ENCODE assay signal across 21 cellular contexts in genomic region chr1:159928491-159929050, GRCh38. TPM values are rescaled to one million over a fixed set of nuclear protein-coding genes. Genes with fewer than 3 reads are reported as not detected.
DNase-seq lines count a peak whose midpoint lies in the region; ATAC-seq, FAIRE-seq and TF ChIP-seq lines count a peak whose summit lies in the region.
"Had no signal": no experiment of that assay in that cellular context is flagged by ENCODE, and none has a peak within 500 bp of the region (broad histone marks: within the 10 kb centered on the region; RNA-seq: fewer than 3 reads in every experiment).

No MANE protein-coding gene starts in this region.

- H3K4me3 ChIP-seq in keratinocyte (ENCODE audit: control insufficient read depth in 2 of 3, extremely low read depth in 1 of 3, insufficient read depth in 2 of 3, low read depth in 1 of 3, low read length in 3 of 3) = peak overlapping the region in 1 of 3 experiments; percentile 28
- H3K4me3 ChIP-seq in skin epidermis = peak overlapping the region in 1 of 7 experiments; percentile 15
- no peak overlapping the region for H3K4me3 ChIP-seq in foreskin fibroblast (ENCODE audit: low read depth in 1 of 2, low read length in 2 of 2)
- H3K4me3 ChIP-seq: BLaER1 had no signal

- CTCF ChIA-PET in RWPE1 (lab: Yijun Ruan, JAX) = interaction anchor here (0.7 to 2.0 kb wide), 3 partner anchors 78 to 756 kb away, joined by 3 to 11 read pairs (median 6); no protein-coding TSS in a partner anchor
- CTCF ChIA-PET in CD4-positive, alpha-beta T cell (lab: Charles Lee) = no interaction called here

- H2AFZ ChIP-seq in keratinocyte (ENCODE audit: control insufficient read depth, low read length) = no peak overlapping the region

- no peaks in the 10 kb centered on the region for H3K27me3 ChIP-seq in keratinocyte (ENCODE audit: control insufficient read depth, extremely low read depth, insufficient read depth, low read length)
- H3K27me3 ChIP-seq in CD4-positive, alpha-beta T cell (ENCODE audit: control insufficient read depth, insufficient read depth, low read length) = no peaks in the 10 kb centered on the region
- H3K27me3 ChIP-seq: BLaER1 had no signal

- H3K27ac Mint-ChIP-seq in CD4-positive, alpha-beta T cell = no peak overlapping the region
- H3K27ac Mint-ChIP-seq: CD8-positive, alpha-beta memory T cell had no signal

- peaks cover 22% of the 10 kb centered on the region for H3K4me1 Mint-ChIP-seq in CD4-positive, alpha-beta T cell (ENCODE audit: low read depth)

- H3K9me3 ChIP-seq in keratinocyte (ENCODE audit: control insufficient read depth, low read depth, low read length) = no peaks in the 10 kb centered on the region
- H3K9me3 ChIP-seq in CD4-positive, alpha-beta T cell (ENCODE audit: control insufficient read depth, low read length) = no peaks in the 10 kb centered on the region
- H3K9me3 ChIP-seq: BLaER1 had no signal

- TF ChIP-seq CTCF in D721Med (IDR thresholded peaks at IDR 0.05; ENCODE audit: insufficient read depth, missing control alignments) = no peak
- no peak for TF ChIP-seq CTCF in RWPE1 (conservative IDR thresholded peaks at IDR 0.05; ENCODE audit: low read depth)
- no peak for TF ChIP-seq CTCF in keratinocyte (optimal IDR thresholded peaks at IDR 0.05 in 1 of 3, IDR thresholded peaks at IDR 0.05 in 1 of 3, conservative IDR thresholded peaks at IDR 0.05 in 1 of 3; ENCODE audit: extremely low read depth in 1 of 3, insufficient read depth in 2 of 3, low read length in 3 of 3)
- TF ChIP-seq CTCF in foreskin fibroblast (IDR thresholded peaks at IDR 0.05; ENCODE audit: low read depth, low read length) = no peak
- TF ChIP-seq CTCF in CD4-positive, alpha-beta T cell (IDR thresholded peaks at IDR 0.05) = no peak

- no peak for ATAC-seq in CD4-positive, alpha-beta T cell (ENCODE audit: poor library complexity)

- H3K36me3 Mint-ChIP-seq in CD4-positive, alpha-beta T cell (ENCODE audit: low read depth) = peaks cover 20% of the 10 kb centered on the region

- dilution Hi-C loops in keratinocyte (cut with MboI; ENCODE audit: extremely low pct_ligation_motif_present, low sequenced_read_pairs) = no loop called here

- H3K27ac ChIP-seq in RWPE1 = peak overlapping the region; percentile 60
- peak overlapping the region; percentile 16 for H3K27ac ChIP-seq in keratinocyte (ENCODE audit: control insufficient read depth, insufficient read depth, low read length)
- peak overlapping the region in 14 of 21 experiments; percentile 1 to 75 (median 34) for H3K27ac ChIP-seq in skin epidermis
- no peak overlapping the region for H3K27ac ChIP-seq in CD4-positive, alpha-beta T cell (ENCODE audit: low read depth, low read length)
- H3K27ac ChIP-seq: BLaER1 had no signal

- intact Hi-C loops in CD4-positive, alpha-beta T cell (cut with DNase I, micrococcal nuclease) = loop anchor here (5.0 to 10.0 kb wide), 5 partner anchors 74 to 356 kb away; partner anchors contain the start of genes DUSP23 (in 1 of the 2), IGSF8 (in 1 of the 2), PEX19 (in 1 of the 2) and PIGM (in 1 of the 2)

- H3K79me2 ChIP-seq in keratinocyte (ENCODE audit: control insufficient read depth, insufficient read depth, low read length) = peaks cover 13% of the 10 kb centered on the region

- H3K27me3 Mint-ChIP-seq in CD4-positive, alpha-beta T cell = no peaks in the 10 kb centered on the region

- peaks cover 10 to 13% of the 10 kb centered on the region in 2 experiments for H3K36me3 ChIP-seq in keratinocyte (ENCODE audit: control insufficient read depth in 2 of 2, extremely low read depth in 1 of 2, insufficient read depth in 2 of 2, low read length in 2 of 2)

- peak overlapping the region; percentile 5 for H3K9ac ChIP-seq in keratinocyte (ENCODE audit: control insufficient read depth, extremely low read depth, insufficient read depth, low read length)
- H3K9ac ChIP-seq: BLaER1 had no signal

- H3K9me3 Mint-ChIP-seq in CD4-positive, alpha-beta T cell = no peaks in the 10 kb centered on the region

- FAIRE-seq in D721Med (lab: Jason Lieb, UNC) = no peak
- FAIRE-seq in keratinocyte (lab: Jason Lieb, UNC) = no peak
- FAIRE-seq: A204.1 had no signal

- POLR2A ChIA-PET in RWPE1 (lab: Yijun Ruan, JAX; ENCODE audit: low non-redundant PET) = no interaction called here
- POLR2A ChIA-PET in CD4-positive, alpha-beta T cell (lab: Charles Lee) = no interaction called here

- H3K4me2 ChIP-seq in keratinocyte (ENCODE audit: control insufficient read depth, extremely low read depth, insufficient read depth, low read depth, low read length) = peak overlapping the region; percentile 50
- H3K4me2 ChIP-seq: BLaER1 had no signal

- H3K9me1 ChIP-seq in keratinocyte (ENCODE audit: control insufficient read depth, extremely low read depth, insufficient read depth, low read length) = no peaks in the 10 kb centered on the region

- H3K4me1 ChIP-seq in keratinocyte (ENCODE audit: control insufficient read depth, extremely low read depth, insufficient read depth, low read length) = peaks cover 35% of the 10 kb centered on the region

- DNase-seq in D721Med (ENCODE audit: insufficient read length, low spot score) (peak; percentile 14), RWPE1 (ENCODE audit: low spot score) (no peak), keratinocyte (ENCODE audit: low read depth, low spot score) (no peak), foreskin fibroblast (no peak), RPMI8226 (no peak)
- DNase-seq in CD4-positive, alpha-beta T cell = no peak
- DNase-seq: CD8-positive, alpha-beta memory T cell; DMS 273 treated with DMSO at 0.1 percent for 48 hours; GOT3; NCI-H1417; NCI-H187 treated with DMSO at 0.1 percent for 48 hours; NCI-H446; NK-92 treated with Interleukin-12 subunit alpha and Interleukin-12 subunit beta, amount 100 ng/mL, for 24 hours had no signal

- H4K20me1 ChIP-seq in keratinocyte (ENCODE audit: control insufficient read depth, extremely low read depth, insufficient read depth, low read length) = no peaks in the 10 kb centered on the region

- H3K4me3 Mint-ChIP-seq in CD4-positive, alpha-beta T cell = no peak overlapping the region

RNA-seq across cellular contexts. Expression of gene TAGLN2, which starts 3.3 kb away (rescaled TPM):
- polyA plus RNA-seq in keratinocyte = 678 to 787 TPM (median 709 TPM) in 3 replicates
- 1,035 TPM for polyA plus RNA-seq in keratinocyte (2011; ENCODE audit: low read depth)
- 759 and 902 TPM in 2 replicates for polyA plus RNA-seq in keratinocyte (2011; cell fraction: cytosol; rRNA removed)
- 491 and 579 TPM in 2 replicates for polyA plus RNA-seq in keratinocyte (2011; cell fraction: nucleus; rRNA removed)
- 585 and 747 TPM in 2 replicates for polyA plus RNA-seq in keratinocyte (2012; ENCODE audit: low replicate concordance)
- 343 to 569 TPM (median 417 TPM) in 3 replicates for polyA minus RNA-seq in keratinocyte
- polyA minus RNA-seq in keratinocyte (2011; cell fraction: cytosol; rRNA and poly(A)+ RNA removed) = 337 TPM
- polyA minus RNA-seq in keratinocyte (2011; cell fraction: nucleus; rRNA and poly(A)+ RNA removed) = 126 and 127 TPM in 2 replicates
- 100 to 1,000 TPM; 301 to 311 TPM for total RNA-seq in CD4-positive, alpha-beta T cell

RNA-seq across cellular contexts. Expression of gene IGSF9, which starts 16.8 kb away (rescaled TPM):
- 4.2 to 6.0 TPM (median 5.8 TPM) in 3 replicates for polyA plus RNA-seq in keratinocyte
- polyA plus RNA-seq in keratinocyte (2011; ENCODE audit: low read depth) = 5.5 TPM
- 1.5 and 2.8 TPM in 2 replicates for polyA plus RNA-seq in keratinocyte (2011; cell fraction: cytosol; rRNA removed)
- 16.7 and 20.7 TPM in 2 replicates for polyA plus RNA-seq in keratinocyte (2011; cell fraction: nucleus; rRNA removed)
- polyA plus RNA-seq in keratinocyte (2012; ENCODE audit: low replicate concordance) = 6.9 and 11.6 TPM in 2 replicates
- 5.0 to 11.5 TPM (median 5.9 TPM) in 3 replicates for polyA minus RNA-seq in keratinocyte
- 5.8 TPM for polyA minus RNA-seq in keratinocyte (2011; cell fraction: cytosol; rRNA and poly(A)+ RNA removed)
- 13.3 and 13.9 TPM in 2 replicates for polyA minus RNA-seq in keratinocyte (2011; cell fraction: nucleus; rRNA and poly(A)+ RNA removed)
- not detected for total RNA-seq in CD4-positive, alpha-beta T cell
- total RNA-seq: LHCN-M2, SK-MEL-5 had no signal
- polyA plus RNA-seq: CD8-positive, alpha-beta memory T cell had no signal

RNA-seq across cellular contexts. Expression of gene SLAMF9, which starts 25.5 kb away (rescaled TPM):
- 0.31 to 0.57 TPM (median 0.41 TPM) in 3 replicates for polyA plus RNA-seq in keratinocyte
- not detected for polyA plus RNA-seq in keratinocyte (2011; ENCODE audit: low read depth)
- polyA plus RNA-seq in keratinocyte (2011; cell fraction: cytosol; rRNA removed) = 0.30 and 0.38 TPM in 2 replicates
- not detected in 2 replicates for polyA plus RNA-seq in keratinocyte (2011; cell fraction: nucleus; rRNA removed)
- 0.42 and 0.47 TPM in 2 replicates for polyA plus RNA-seq in keratinocyte (2012; ENCODE audit: low replicate concordance)
- 0.30 TPM in 1 of 3 replicates, not detected in the others for polyA minus RNA-seq in keratinocyte
- not detected for polyA minus RNA-seq in keratinocyte (2011; cell fraction: cytosol; rRNA and poly(A)+ RNA removed)
- polyA minus RNA-seq in keratinocyte (2011; cell fraction: nucleus; rRNA and poly(A)+ RNA removed) = not detected in 2 replicates
- not detected for total RNA-seq in CD4-positive, alpha-beta T cell
- total RNA-seq: CD8-positive, alpha-beta memory T cell; Daoy; HT-29; LHCN-M2 had no signal
- polyA plus RNA-seq: CD8-positive, alpha-beta memory T cell; IgD-negative memory B cell had no signal

RNA-seq across cellular contexts. Expression of gene CFAP45, which starts 28.6 kb away (rescaled TPM):
- 0.82 to 3.0 TPM (median 2.3 TPM) in 3 replicates for polyA plus RNA-seq in keratinocyte
- 2.4 TPM for polyA plus RNA-seq in keratinocyte (2011; ENCODE audit: low read depth)
- 1.1 and 2.6 TPM in 2 replicates for polyA plus RNA-seq in keratinocyte (2011; cell fraction: cytosol; rRNA removed)
- polyA plus RNA-seq in keratinocyte (2011; cell fraction: nucleus; rRNA removed) = 0.83 and 0.87 TPM in 2 replicates
- 3.2 and 4.1 TPM in 2 replicates for polyA plus RNA-seq in keratinocyte (2012; ENCODE audit: low replicate concordance)
- polyA minus RNA-seq in keratinocyte = 0.42 TPM in 1 of 3 replicates, not detected in the others
- polyA minus RNA-seq in keratinocyte (2011; cell fraction: cytosol; rRNA and poly(A)+ RNA removed) = not detected
- polyA minus RNA-seq in keratinocyte (2011; cell fraction: nucleus; rRNA and poly(A)+ RNA removed) = 0.39 TPM in 1 of 2 replicates, not detected in the other
- total RNA-seq in CD4-positive, alpha-beta T cell = 1 to 10 TPM; 8.4 to 9.0 TPM
- total RNA-seq: HT-29 had no signal
